Comparison of ENCODE assay signal across 8 cellular contexts in genomic region chr3:195989921-195990840, GRCh38.
DNase-seq lines count a peak whose midpoint lies in the region; ATAC-seq and TF ChIP-seq lines count a peak whose summit lies in the region.
"Not testable (repeated sequence)": the region's sequence is repeated elsewhere in the genome, so short reads cannot be mapped to it uniquely, and the experiment has no call there.

No MANE protein-coding gene starts in this region.

- H3K4me3 ChIP-seq in SK-N-MC = peak overlapping the region; percentile 88

- H3K36me3 ChIP-seq in SK-N-MC (ENCODE audit: insufficient read depth, low read length) = not testable (repeated sequence)

- peak overlapping the region; percentile 83 for H3K4me3 Mint-ChIP-seq in activated naive CD4-positive, alpha-beta T cell treated with anti-CD3 and anti-CD28 coated beads, Interleukin-2, amount 50 U/mL, for 24 hours

- not testable (repeated sequence) for TF ChIP-seq CTCF in C4-2B (conservative IDR thresholded peaks at IDR 0.05); foreskin keratinocyte (conservative IDR thresholded peaks at IDR 0.05)

- not testable (repeated sequence) for H3K27me3 Mint-ChIP-seq in activated naive CD4-positive, alpha-beta T cell treated with anti-CD3 and anti-CD28 coated beads, Interleukin-2, amount 50 U/mL, for 24 hours

- H3K4me1 Mint-ChIP-seq in activated naive CD4-positive, alpha-beta T cell treated with anti-CD3 and anti-CD28 coated beads, Interleukin-2, amount 50 U/mL, for 24 hours = peaks cover 12% of the 10 kb centered on the region

- H3K27ac Mint-ChIP-seq in activated naive CD4-positive, alpha-beta T cell treated with anti-CD3 and anti-CD28 coated beads, Interleukin-2, amount 50 U/mL, for 24 hours = peak overlapping the region; percentile 84

- not testable (repeated sequence) for H3K4me1 ChIP-seq in foreskin keratinocyte

- ATAC-seq in GM19397 (IDR thresholded peaks at IDR 0.05; ENCODE audit: unreplicated experiment) = peak; percentile 88
- ATAC-seq in HG03159 (IDR thresholded peaks at IDR 0.05; ENCODE audit: unreplicated experiment) = peak; percentile 89
- peak; percentile 81 for ATAC-seq in foreskin keratinocyte

- H3K9ac ChIP-seq in SK-N-MC (ENCODE audit: insufficient read length) = peak overlapping the region; percentile 94

- H3K9me3 ChIP-seq in SK-N-MC (ENCODE audit: low read depth, low read length) = not testable (repeated sequence)

- not testable (repeated sequence) for H3K9me3 Mint-ChIP-seq in activated naive CD4-positive, alpha-beta T cell treated with anti-CD3 and anti-CD28 coated beads, Interleukin-2, amount 50 U/mL, for 24 hours

- not testable (repeated sequence) for H3K36me3 Mint-ChIP-seq in activated naive CD4-positive, alpha-beta T cell treated with anti-CD3 and anti-CD28 coated beads, Interleukin-2, amount 50 U/mL, for 24 hours

- H3K27ac ChIP-seq in C4-2B (peak overlapping the region; percentile 73), foreskin keratinocyte (peak overlapping the region; percentile 69)
- not testable (repeated sequence) for H3K27ac ChIP-seq in SK-N-MC

- not testable (repeated sequence) for H3K27me3 ChIP-seq in foreskin keratinocyte

- DNase-seq in SK-N-MC (ENCODE audit: low read depth, low spot score) (peak; percentile 12), foreskin keratinocyte (peak in 1 of 2 donors; percentile 38), myocyte (ENCODE audit: low read depth) (peak; percentile 83)
- peak; percentile 92 for DNase-seq in stimulated activated CD8-positive, alpha-beta memory T cell treated with anti-CD3 and anti-CD28 coated beads, Interleukin-12 subunit alpha, Interleukin-12 subunit beta, amount 100 ng/mL, for 4 hours (ENCODE audit: low read depth)
